ENCODE assay signal across 34 cellular contexts in the genomic region with DNA sequence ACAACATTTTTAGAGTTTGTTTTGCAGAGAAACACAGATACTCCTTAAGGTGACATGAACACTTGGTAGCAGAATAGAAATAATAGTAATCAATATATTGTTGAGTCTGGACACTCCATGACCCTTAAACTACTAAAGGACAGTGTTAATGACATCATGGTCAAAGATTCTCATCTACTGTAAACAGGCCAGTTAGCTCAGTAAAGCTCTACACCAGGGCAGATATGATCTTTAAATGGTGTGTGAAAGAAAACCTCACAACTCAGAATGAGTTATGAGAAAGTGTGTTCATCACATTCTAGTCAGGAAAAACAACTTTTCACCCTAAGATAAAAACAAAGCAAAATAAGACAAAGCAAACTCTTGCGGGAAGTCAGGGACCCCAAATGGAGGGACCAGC. TPM values are rescaled to one million over a fixed set of nuclear protein-coding genes. Genes with fewer than 3 reads are reported as not detected.
DNase-seq lines count a peak whose midpoint lies in the region; ATAC-seq, FAIRE-seq and TF ChIP-seq lines count a peak whose summit lies in the region.
"Had no signal": no experiment of that assay in that cellular context is flagged by ENCODE, and none has a peak within 500 bp of the region (broad histone marks: within the 10 kb centered on the region; RNA-seq: fewer than 3 reads in every experiment).

No MANE protein-coding gene starts in this region.

- H3K23ac ChIP-seq in mesendoderm (ENCODE audit: low read length): no peak overlapping the region

- H3K27me3 ChIP-seq in HUES64 (ENCODE audit: insufficient read depth, low read length): no peaks in the 10 kb centered on the region
- H3K27me3 ChIP-seq in mesendoderm (ENCODE audit: insufficient read depth, low read length, poor library complexity): no peaks in the 10 kb centered on the region
- no peaks in the 10 kb centered on the region for H3K27me3 ChIP-seq in body of pancreas
- H3K27me3 ChIP-seq: BLaER1 treated with 17β-estradiol and CSF1 and Interleukin-3, amounts not matched to agents 10 nM and 100 nM; foreskin keratinocyte; upper lobe of left lung had no signal

- H3K9me3 ChIP-seq in HUES64 (ENCODE audit: insufficient read depth, low read depth, low read length) (no peaks in the 10 kb centered on the region), body of pancreas (no peaks in the 10 kb centered on the region)
- H3K9me3 ChIP-seq: BLaER1 treated with 17β-estradiol and CSF1 and Interleukin-3, amounts not matched to agents 10 nM and 100 nM; SK-N-SH; upper lobe of left lung had no signal

- H3K36me3 Mint-ChIP-seq in chondrocyte (ENCODE audit: low read depth): no peaks in the 10 kb centered on the region
- H3K36me3 Mint-ChIP-seq: activated naive CD4-positive, alpha-beta T cell treated with anti-CD3 and anti-CD28 coated beads, Interleukin-2, amount 50 U/mL, for 24 hours; naive thymus-derived CD8-positive, alpha-beta T cell; stimulated activated effector memory CD8-positive, alpha-beta T cell treated with anti-CD3 and anti-CD28 coated beads, Interleukin-12 subunit alpha, Interleukin-12 subunit beta, amount 100 ng/mL, for 72 hours had no signal

- H3K36me3 ChIP-seq in HUES64 (ENCODE audit: insufficient read depth, low read length) (no peaks in the 10 kb centered on the region), mesendoderm (ENCODE audit: control insufficient read depth, insufficient read depth, low read length) (no peaks in the 10 kb centered on the region), body of pancreas (replicated peaks in 1 of 2; ENCODE audit: insufficient read depth in 1 of 2, low read depth in 2 of 2) (no peaks in the 10 kb centered on the region)
- H3K36me3 ChIP-seq: BLaER1 treated with 17β-estradiol and CSF1 and Interleukin-3, amounts not matched to agents 10 nM and 100 nM; upper lobe of left lung had no signal

- H3K9me3 Mint-ChIP-seq in chondrocyte (ENCODE audit: low read depth): no peaks in the 10 kb centered on the region
- H3K9me3 Mint-ChIP-seq: stimulated activated effector memory CD8-positive, alpha-beta T cell treated with anti-CD3 and anti-CD28 coated beads, Interleukin-12 subunit alpha, Interleukin-12 subunit beta, amount 100 ng/mL, for 72 hours had no signal

- no peaks in the 10 kb centered on the region for H3K79me2 ChIP-seq in mesendoderm (ENCODE audit: control insufficient read depth, insufficient read depth, low read length)

- no peak overlapping the region for H2BK15ac ChIP-seq in mesendoderm (replicated peaks; ENCODE audit: low read depth)

- peak overlapping the region; percentile 43 for H3K27ac Mint-ChIP-seq in chondrocyte (ENCODE audit: unreplicated experiment)
- H3K27ac Mint-ChIP-seq: activated CD4-positive, alpha-beta memory T cell treated with anti-CD3 and anti-CD28 coated beads, Interleukin-2, amount 10 ng/mL, durations not matched to agents 7 days and 5 days; activated naive CD4-positive, alpha-beta T cell treated with anti-CD3 and anti-CD28 coated beads, Interleukin-2, amount 50 U/mL, for 24 hours; activated T-helper 2 cell treated with anti-CD3 and anti-CD28 coated beads, Interferon-gamma antibody, Interleukin-2, Interleukin-4, amounts not matched to agents 10 μg/mL and 5 μg/mL and 100 μg/mL, durations not matched to agents 14 hours and 24 hours and 36 hours; naive thymus-derived CD8-positive, alpha-beta T cell; stimulated activated effector memory CD8-positive, alpha-beta T cell treated with anti-CD3 and anti-CD28 coated beads, Interleukin-12 subunit alpha, Interleukin-12 subunit beta, amount 100 ng/mL, for 72 hours had no signal

- H3K4me3 Mint-ChIP-seq in chondrocyte (ENCODE audit: unreplicated experiment): no peak overlapping the region
- H3K4me3 Mint-ChIP-seq: activated CD4-positive, alpha-beta memory T cell treated with anti-CD3 and anti-CD28 coated beads, Interleukin-2, amount 10 ng/mL, durations not matched to agents 7 days and 5 days; activated naive CD4-positive, alpha-beta T cell treated with anti-CD3 and anti-CD28 coated beads, Interleukin-2, amount 50 U/mL, for 24 hours; naive thymus-derived CD8-positive, alpha-beta T cell; stimulated activated effector memory CD8-positive, alpha-beta T cell treated with anti-CD3 and anti-CD28 coated beads, Interleukin-12 subunit alpha, Interleukin-12 subunit beta, amount 100 ng/mL, for 72 hours had no signal

- H3K4me1 Mint-ChIP-seq in chondrocyte (ENCODE audit: low read depth): peaks cover 52% of the 10 kb centered on the region
- H3K4me1 Mint-ChIP-seq: activated CD4-positive, alpha-beta memory T cell treated with anti-CD3 and anti-CD28 coated beads, Interleukin-2, amount 10 ng/mL, durations not matched to agents 7 days and 5 days; activated naive CD4-positive, alpha-beta T cell treated with anti-CD3 and anti-CD28 coated beads, Interleukin-2, amount 50 U/mL, for 24 hours; naive thymus-derived CD8-positive, alpha-beta T cell; stimulated activated effector memory CD8-positive, alpha-beta T cell treated with anti-CD3 and anti-CD28 coated beads, Interleukin-12 subunit alpha, Interleukin-12 subunit beta, amount 100 ng/mL, for 72 hours had no signal

- no peak overlapping the region for H3K4ac ChIP-seq in mesendoderm (ENCODE audit: low read depth, low read length)

- H3K4me2 ChIP-seq in mesendoderm (ENCODE audit: low read length): no peak overlapping the region
- H3K4me2 ChIP-seq: BLaER1 treated with 17β-estradiol and CSF1 and Interleukin-3, amounts not matched to agents 10 nM and 100 nM; SK-N-SH had no signal

- no peaks in the 10 kb centered on the region for H3K79me1 ChIP-seq in mesendoderm (ENCODE audit: low read length)

- FAIRE-seq in urothelium cell line (lab: Jason Lieb, UNC): peak; percentile 30
- FAIRE-seq: G401.6, HTR-8/SVneo, TTC549 had no signal

- peak overlapping the region; percentile 49 for H2BK5ac ChIP-seq in mesendoderm (ENCODE audit: low read length)

- H3K27me3 Mint-ChIP-seq in chondrocyte (ENCODE audit: low read depth): no peaks in the 10 kb centered on the region
- H3K27me3 Mint-ChIP-seq: activated CD4-positive, alpha-beta memory T cell treated with anti-CD3 and anti-CD28 coated beads, Interleukin-2, amount 10 ng/mL, durations not matched to agents 7 days and 5 days; activated naive CD4-positive, alpha-beta T cell treated with anti-CD3 and anti-CD28 coated beads, Interleukin-2, amount 50 U/mL, for 24 hours had no signal

- H3K4me1 ChIP-seq in HUES64 (ENCODE audit: insufficient read depth, low read length): peaks cover 34% of the 10 kb centered on the region
- H3K4me1 ChIP-seq in mesendoderm (ENCODE audit: control insufficient read depth, low read depth, low read length): peaks cover 10% of the 10 kb centered on the region
- no peaks in the 10 kb centered on the region for H3K4me1 ChIP-seq in body of pancreas
- H3K4me1 ChIP-seq: BLaER1 treated with 17β-estradiol and CSF1 and Interleukin-3, amounts not matched to agents 10 nM and 100 nM; foreskin keratinocyte; upper lobe of left lung had no signal

- no peak overlapping the region for H4K8ac ChIP-seq in mesendoderm (ENCODE audit: low read depth, low read length)

- peak overlapping the region; percentile 51 for H3K18ac ChIP-seq in mesendoderm (ENCODE audit: low read length)

- DNase-seq in chondrocyte (ENCODE audit: low spot score): no peak
- DNase-seq in mesendoderm: peak; percentile 51
- no peak for DNase-seq in urothelium cell line (ENCODE audit: low spot score)
- no peak for DNase-seq in body of pancreas
- DNase-seq: activated CD4-positive, alpha-beta memory T cell treated with anti-CD3 and anti-CD28 coated beads, Interleukin-2, amount 10 ng/mL, durations not matched to agents 7 days and 5 days; activated CD4-positive, alpha-beta T cell treated with anti-CD3 and anti-CD28 coated beads for 1 hour; activated CD8-positive, alpha-beta memory T cell treated with anti-CD3 and anti-CD28 coated beads, Interleukin-2, amount 50 U/mL, for 48 hours; anterior cingulate cortex; cortex of kidney; effector memory CD4-positive, alpha-beta T cell; head of caudate nucleus; Karpas-422; kidney glomerular epithelial cell; naive thymus-derived CD8-positive, alpha-beta T cell; NCI-H1417 treated with DMSO at 0.1 percent for 48 hours; NCI-H2029 treated with DMSO at 0.1 percent for 48 hours; NCI-H524 treated with DMSO at 0.1 percent for 48 hours; NK-92 treated with Interleukin-12 subunit alpha and Interleukin-12 subunit beta, amount 100 ng/mL, for 24 hours; nucleus accumbens; SK-N-SH had no signal

- intact Hi-C loops in body of pancreas (cut with DNase I): no loop called here

- H3K27ac ChIP-seq in HUES64 (ENCODE audit: low read depth, low read length): peak overlapping the region; percentile 25; the same call in 1 of the 2 replicates
- H3K27ac ChIP-seq in mesendoderm (ENCODE audit: low read depth, low read length): peak overlapping the region; percentile 88
- H3K27ac ChIP-seq in body of pancreas: no peak overlapping the region
- H3K27ac ChIP-seq: BLaER1 treated with 17β-estradiol and CSF1 and Interleukin-3, amounts not matched to agents 10 nM and 100 nM; foreskin keratinocyte; upper lobe of left lung had no signal

- WGBS in HUES64: 89% methylated on average over 1 of the region's 1 CpG
- WGBS in mesendoderm (ENCODE audit: extremely low coverage, insufficient coverage, low lambda C conversion rate): no CpG with 5 or more reads among the region's 1 CpG
- 88 to 89% methylated on average over 1 of the region's 1 CpG for WGBS in body of pancreas, 2 donors

- TF ChIP-seq CTCF in chondrocyte (IDR thresholded peaks at IDR 0.05) (no peak), body of pancreas (IDR thresholded peaks at IDR 0.05) (no peak)

- TF ChIP-seq POLR2A in body of pancreas (IDR thresholded peaks at IDR 0.05): no peak

- H3K9ac ChIP-seq in HUES64 (ENCODE audit: low read depth, low read length): no peak overlapping the region
- no peak overlapping the region for H3K9ac ChIP-seq in mesendoderm (ENCODE audit: low read length)
- H3K9ac ChIP-seq: BLaER1 treated with 17β-estradiol and CSF1 and Interleukin-3, amounts not matched to agents 10 nM and 100 nM; SK-N-SH had no signal

- H3K4me3 ChIP-seq in HUES64 (ENCODE audit: low read length) (no peak overlapping the region), mesendoderm (ENCODE audit: low read length) (no peak overlapping the region), body of pancreas (no peak overlapping the region)
- H3K4me3 ChIP-seq: BLaER1 treated with 17β-estradiol and CSF1 and Interleukin-3, amounts not matched to agents 10 nM and 100 nM; upper lobe of left lung had no signal

- no peak overlapping the region for H4K5ac ChIP-seq in mesendoderm (ENCODE audit: low read length)

- ATAC-seq in body of pancreas (no peak), HG02970 (IDR thresholded peaks at IDR 0.05; ENCODE audit: low FRiP score, unreplicated experiment) (no peak), GM18517 (IDR thresholded peaks at IDR 0.05; ENCODE audit: unreplicated experiment) (no peak)
- ATAC-seq: foreskin keratinocyte; naive thymus-derived CD8-positive, alpha-beta T cell; stimulated activated effector memory CD8-positive, alpha-beta T cell treated with anti-CD3 and anti-CD28 coated beads, Interleukin-12 subunit alpha, Interleukin-12 subunit beta, amount 100 ng/mL, for 72 hours had no signal

- H2AK5ac ChIP-seq in mesendoderm (ENCODE audit: low read length): no peak overlapping the region

- H3K56ac ChIP-seq in mesendoderm (ENCODE audit: low read length): peak overlapping the region; percentile 71

- H2BK120ac ChIP-seq in mesendoderm (ENCODE audit: low read depth, low read length): peak overlapping the region; percentile 61

RNA-seq across cellular contexts. Expression of gene ADAMTS5, which starts 58.1 kb away (rescaled TPM):
- 0.30 TPM for polyA plus RNA-seq in HUES64 (2013, experiment 1 of 2)
- polyA plus RNA-seq in HUES64 (2013, experiment 2 of 2): 0.38 TPM
- total RNA-seq in chondrocyte (28.8 to 52.2 TPM (median 30.4 TPM) in 3 replicates), body of pancreas (1 to 10 TPM; 3.4 to 3.6 TPM)
- polyA plus RNA-seq in mesendoderm (2013, experiment 1 of 2): 2.4 TPM
- polyA plus RNA-seq in mesendoderm (2013, experiment 2 of 2): 2.4 TPM
- total RNA-seq: activated CD4-positive, alpha-beta memory T cell treated with anti-CD3 and anti-CD28 coated beads, Interleukin-2, amount 10 ng/mL, durations not matched to agents 7 days and 5 days; activated T-helper 2 cell treated with anti-CD3 and anti-CD28 coated beads, Interferon-gamma antibody, Interleukin-2, Interleukin-4, amounts not matched to agents 10 μg/mL and 5 μg/mL and 100 μg/mL, durations not matched to agents 14 hours and 24 hours and 36 hours; foreskin keratinocyte; naive thymus-derived CD8-positive, alpha-beta T cell; pulmonary artery endothelial cell; T-helper 1 cell treated with Interleukin-12 subunit alpha and Interleukin-12 subunit beta and Interleukin-4 antibody, amounts not matched to agents 30 ng/mL and 1 ng/mL, for 36 hours had no signal
- polyA plus RNA-seq: foreskin keratinocyte; naive thymus-derived CD8-positive, alpha-beta T cell had no signal

Comparison
In these comparisons a context has a peak if more than half of its experiments do, and no peak if none do; other contexts are left out.
1. H3K27ac ChIP-seq: peak in HUES64 (single experiment) and mesendoderm (single experiment); none in body of pancreas (0 of 4).